Comparison of ENCODE assay signal across 3 cellular contexts in the genomic region with DNA sequence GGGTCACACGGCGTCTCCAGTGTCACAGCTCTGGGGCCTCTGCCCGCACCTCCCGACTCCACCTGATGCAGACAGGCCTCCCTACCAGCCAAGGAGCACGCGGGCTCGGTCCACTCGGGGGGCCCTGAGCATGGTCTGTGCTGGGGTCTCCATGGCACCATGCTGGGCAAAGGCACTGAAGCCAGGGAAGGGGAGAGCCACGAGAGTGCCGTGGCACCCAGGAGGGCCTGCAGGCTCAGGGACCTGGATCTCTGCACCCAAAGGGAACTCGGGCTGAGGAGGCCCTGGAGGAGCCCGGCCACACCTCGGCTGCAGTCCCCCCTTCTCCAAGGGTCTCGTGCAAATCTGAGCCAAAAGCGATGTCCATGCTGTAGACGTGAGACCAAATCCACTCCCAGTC. TPM values are rescaled to one million over a fixed set of nuclear protein-coding genes. Genes with fewer than 3 reads are reported as not detected.
"Had no signal": no experiment of that assay in that cellular context is flagged by ENCODE, and none has a peak within 500 bp of the region (broad histone marks: within the 10 kb centered on the region; RNA-seq: fewer than 3 reads in every experiment).

No MANE protein-coding gene starts in this region.

RNA-seq across cellular contexts. Expression of a gene that starts 59.9 kb away (rescaled TPM):
- total RNA-seq: activated CD4-positive, alpha-beta T cell treated with anti-CD3 and anti-CD28 coated beads, Interleukin-2, amount 10 ng/mL, durations not matched to agents 24 days and 14 days; fibroblast of villous mesenchyme; renal cortical epithelial cell had no signal
